In genomic region chr3:198022604-198023003, GRCh38 we compare ENCODE assay signal across 23 cellular contexts.
DNase-seq lines count a peak whose midpoint lies in the region; ATAC-seq and TF ChIP-seq lines count a peak whose summit lies in the region.
"Had no signal": no experiment of that assay in that cellular context is flagged by ENCODE, and none has a peak within 500 bp of the region (broad histone marks: within the 10 kb centered on the region; RNA-seq: fewer than 3 reads in every experiment).

No MANE protein-coding gene starts in this region.

- DNase-seq in WTC11 (ENCODE audit: low spot score), result no peak
- no peak for DNase-seq in neural crest cell (ENCODE audit: low read depth, low spot score)
- no peak for DNase-seq in activated naive CD8-positive, alpha-beta T cell treated with anti-CD3 and anti-CD28 coated beads for 36 hours
- no peak for DNase-seq in RPMI8226
- DNase-seq: 8988T; ACHN; BE2C; C1 segment of cervical spinal cord; CD4-positive, alpha-beta memory T cell; CD4-positive, CD25-positive, alpha-beta regulatory T cell; CD8-positive, alpha-beta memory T cell; COR-L47; DMS 273 treated with DMSO at 0.1 percent for 48 hours; DMS153; DMS53; DMS79; DND-41; EL; GDM1 had no signal

- no peak overlapping the region for H3K4me3 Mint-ChIP-seq in WTC11
- H3K4me3 Mint-ChIP-seq in neural crest cell, result no peak overlapping the region
- no peak overlapping the region for H3K4me3 Mint-ChIP-seq in activated naive CD8-positive, alpha-beta T cell treated with anti-CD3 and anti-CD28 coated beads for 36 hours
- H3K4me3 Mint-ChIP-seq: CD14-positive monocyte; CD4-positive, alpha-beta memory T cell; CD4-positive, CD25-positive, alpha-beta regulatory T cell; CD8-positive, alpha-beta memory T cell had no signal

- no peaks in the 10 kb centered on the region for H3K9me3 ChIP-seq in HEK293 (ENCODE audit: control insufficient read depth, insufficient read depth, low read depth, low read length)
- H3K9me3 ChIP-seq: BE2C, BLaER1 had no signal

- POLR2A ChIA-PET in HEK293 (lab: Yijun Ruan, JAX) (no interaction called here), WTC11 (lab: Charles Lee) (no interaction called here)

- CTCF ChIA-PET in HEK293 (lab: Yijun Ruan, JAX), result no interaction called here
- CTCF ChIA-PET in WTC11 (lab: Charles Lee), result interaction anchor here (1.9 kb wide), 1 partner anchor 28 kb away, joined by 6 read pairs; no protein-coding TSS in a partner anchor

- no peaks in the 10 kb centered on the region for H3K36me3 Mint-ChIP-seq in WTC11
- no peaks in the 10 kb centered on the region for H3K36me3 Mint-ChIP-seq in neural crest cell (ENCODE audit: low read depth)
- H3K36me3 Mint-ChIP-seq in activated naive CD8-positive, alpha-beta T cell treated with anti-CD3 and anti-CD28 coated beads for 36 hours, result peaks cover 8% of the 10 kb centered on the region
- H3K36me3 Mint-ChIP-seq: CD14-positive monocyte had no signal

- TF ChIP-seq CTCF in HEK293 (tag by site-specific recombination; IDR thresholded peaks at IDR 0.05) (no peak), WTC11 (IDR thresholded peaks at IDR 0.05) (no peak), neural crest cell (conservative IDR thresholded peaks at IDR 0.05) (no peak)

- H3K4me1 ChIP-seq in HEK293 (ENCODE audit: control insufficient read depth, insufficient read depth, low read length), result no peaks in the 10 kb centered on the region
- H3K4me1 ChIP-seq: BE2C, BLaER1 had no signal

- H3K9me3 Mint-ChIP-seq in WTC11 (no peaks in the 10 kb centered on the region), neural crest cell (no peaks in the 10 kb centered on the region)
- no peaks in the 10 kb centered on the region for H3K9me3 Mint-ChIP-seq in activated naive CD8-positive, alpha-beta T cell treated with anti-CD3 and anti-CD28 coated beads for 36 hours
- H3K9me3 Mint-ChIP-seq: CD14-positive monocyte; CD4-positive, alpha-beta memory T cell; CD4-positive, CD25-positive, alpha-beta regulatory T cell; CD8-positive, alpha-beta memory T cell had no signal

- H3K27ac Mint-ChIP-seq in WTC11, result no peak overlapping the region
- H3K27ac Mint-ChIP-seq in neural crest cell (ENCODE audit: unreplicated experiment), result peak overlapping the region; percentile 31
- H3K27ac Mint-ChIP-seq in activated naive CD8-positive, alpha-beta T cell treated with anti-CD3 and anti-CD28 coated beads for 36 hours, result no peak overlapping the region
- H3K27ac Mint-ChIP-seq: CD14-positive monocyte; CD4-positive, alpha-beta memory T cell; CD4-positive, CD25-positive, alpha-beta regulatory T cell; CD8-positive, alpha-beta memory T cell had no signal

- H3K4me1 Mint-ChIP-seq in WTC11, result no peaks in the 10 kb centered on the region
- peaks cover 12% of the 10 kb centered on the region for H3K4me1 Mint-ChIP-seq in neural crest cell
- H3K4me1 Mint-ChIP-seq in activated naive CD8-positive, alpha-beta T cell treated with anti-CD3 and anti-CD28 coated beads for 36 hours, result no peaks in the 10 kb centered on the region
- H3K4me1 Mint-ChIP-seq: CD14-positive monocyte; CD4-positive, alpha-beta memory T cell; CD4-positive, CD25-positive, alpha-beta regulatory T cell; CD8-positive, alpha-beta memory T cell had no signal

- H3K27ac ChIP-seq in HEK293 (ENCODE audit: extremely low read depth, low read depth, low read length), result no peak overlapping the region
- H3K27ac ChIP-seq: BLaER1 had no signal

- no peak overlapping the region for H3K4me3 ChIP-seq in HEK293 (ENCODE audit: low read depth, low read length)
- H3K4me3 ChIP-seq: BLaER1, GM12878 had no signal

- H3K27me3 Mint-ChIP-seq in WTC11 (ENCODE audit: low read depth) (no peaks in the 10 kb centered on the region), neural crest cell (ENCODE audit: low read depth) (no peaks in the 10 kb centered on the region)
- H3K27me3 Mint-ChIP-seq in activated naive CD8-positive, alpha-beta T cell treated with anti-CD3 and anti-CD28 coated beads for 36 hours, result no peaks in the 10 kb centered on the region
- H3K27me3 Mint-ChIP-seq: CD4-positive, alpha-beta memory T cell; CD4-positive, CD25-positive, alpha-beta regulatory T cell had no signal

- ATAC-seq in WTC11, result no peak
- ATAC-seq: GM12878 had no signal

- H3K36me3 ChIP-seq in HEK293 (ENCODE audit: control insufficient read depth in 2 of 2, insufficient read depth in 1 of 2, low read length in 2 of 2), result no peaks in the 10 kb centered on the region
- H3K36me3 ChIP-seq: BE2C, BLaER1 had no signal

TF ChIP-seq in HEK293, 187 proteins besides CTCF, POLR2A, EP300 and RAD21:
- no peak for TF ChIP-seq AEBP2 (tag by site-specific recombination; IDR thresholded peaks at IDR 0.05; ENCODE audit: borderline replicate concordance)
- peak; percentile 64 for TF ChIP-seq ZNF121 (tag by site-specific recombination; IDR thresholded peaks at IDR 0.05)
- no peak for TF ChIP-seq GLIS2 (tag by site-specific recombination; IDR thresholded peaks at IDR 0.05)

TF ChIP-seq in WTC11, 78 proteins besides CTCF, POLR2A, EP300 and RAD21:
- TF ChIP-seq ZNF121 (CRISPR knock-in tag; IDR thresholded peaks at IDR 0.05) (0 out of 2 replicates have a peak, but pooled peaks have one; percentile 38), AR (CRISPR knock-in tag; IDR thresholded peaks at IDR 0.05) (no peak)

Comparison
In these comparisons a context has a peak if more than half of its experiments do, and no peak if none do; other contexts are left out.
1. Of the 8 proteins assayed by ChIP-seq in both HEK293 and WTC11: peak only in HEK293: none; only in WTC11: none; in both: ZNF121; in neither: 7.